15 cellular contexts compared by ENCODE assay signal in genomic region chr2:16215892-16216554, GRCh38.
"Had no signal": no experiment of that assay in that cellular context is flagged by ENCODE, and none has a peak within 500 bp of the region (broad histone marks: within the 10 kb centered on the region; RNA-seq: fewer than 3 reads in every experiment).

No MANE protein-coding gene starts in this region.

- H3K27me3 Mint-ChIP-seq: activated CD8-positive, alpha-beta memory T cell treated with anti-CD3 and anti-CD28 coated beads, Interleukin-2, amount 10 ng/mL, durations not matched to agents 7 days and 5 days; activated naive CD4-positive, alpha-beta T cell treated with anti-CD3 and anti-CD28 coated beads, Interleukin-2, amount 50 U/mL, for 24 hours; activated T-cell treated with anti-CD3 and anti-CD28 coated beads, Interleukin-2, amount 50 U/mL, for 24 hours; central memory CD8-positive, alpha-beta T cell; type B pancreatic cell had no signal

- H3K27me3 ChIP-seq: right lobe of liver had no signal

- H3K9me3 ChIP-seq: right lobe of liver had no signal

- H3K4me1 ChIP-seq: right lobe of liver had no signal

- ATAC-seq: activated CD4-positive, CD25-positive, alpha-beta regulatory T cell treated with anti-CD3 and anti-CD28 coated beads, Interleukin-2, amount 50 U/mL, for 24 hours; activated CD8-positive, alpha-beta memory T cell treated with anti-CD3 and anti-CD28 coated beads, Interleukin-2, amount 10 ng/mL, durations not matched to agents 7 days and 5 days; right lobe of liver had no signal

- H3K27ac ChIP-seq: epithelial cell of prostate, right lobe of liver had no signal

- H3K36me3 Mint-ChIP-seq: activated CD8-positive, alpha-beta memory T cell treated with anti-CD3 and anti-CD28 coated beads, Interleukin-2, amount 10 ng/mL, durations not matched to agents 7 days and 5 days; activated naive CD4-positive, alpha-beta T cell treated with anti-CD3 and anti-CD28 coated beads, Interleukin-2, amount 50 U/mL, for 24 hours; type B pancreatic cell had no signal

- H3K4me3 ChIP-seq: right lobe of liver had no signal

- H3K4me1 Mint-ChIP-seq: activated CD8-positive, alpha-beta memory T cell treated with anti-CD3 and anti-CD28 coated beads, Interleukin-2, amount 10 ng/mL, durations not matched to agents 7 days and 5 days; activated naive CD4-positive, alpha-beta T cell treated with anti-CD3 and anti-CD28 coated beads, Interleukin-2, amount 50 U/mL, for 24 hours; central memory CD8-positive, alpha-beta T cell had no signal

- H3K27ac Mint-ChIP-seq: activated CD8-positive, alpha-beta memory T cell treated with anti-CD3 and anti-CD28 coated beads, Interleukin-2, amount 10 ng/mL, durations not matched to agents 7 days and 5 days; activated naive CD4-positive, alpha-beta T cell treated with anti-CD3 and anti-CD28 coated beads, Interleukin-2, amount 50 U/mL, for 24 hours; activated T-cell treated with anti-CD3 and anti-CD28 coated beads, Interleukin-2, amount 50 U/mL, for 24 hours; nephron progenitor cell; type B pancreatic cell had no signal

- H3K4me3 Mint-ChIP-seq: activated CD8-positive, alpha-beta memory T cell treated with anti-CD3 and anti-CD28 coated beads, Interleukin-2, amount 10 ng/mL, durations not matched to agents 7 days and 5 days; activated naive CD4-positive, alpha-beta T cell treated with anti-CD3 and anti-CD28 coated beads, Interleukin-2, amount 50 U/mL, for 24 hours; activated T-cell treated with anti-CD3 and anti-CD28 coated beads, Interleukin-2, amount 50 U/mL, for 24 hours; central memory CD8-positive, alpha-beta T cell; nephron progenitor cell; type B pancreatic cell had no signal

- H3K36me3 ChIP-seq: right lobe of liver had no signal

- H3K9me3 Mint-ChIP-seq: activated naive CD4-positive, alpha-beta T cell treated with anti-CD3 and anti-CD28 coated beads, Interleukin-2, amount 50 U/mL, for 24 hours; activated T-cell treated with anti-CD3 and anti-CD28 coated beads, Interleukin-2, amount 50 U/mL, for 24 hours; type B pancreatic cell had no signal

- DNase-seq: activated CD4-positive, alpha-beta T cell treated with anti-CD3 and anti-CD28 coated beads, Interleukin-2, amount 50 U/mL, for 48 hours; activated CD8-positive, alpha-beta memory T cell treated with anti-CD3 and anti-CD28 coated beads, Interleukin-2, amount 10 ng/mL, durations not matched to agents 7 days and 5 days; activated effector memory CD4-positive, alpha-beta T cell treated with Interleukin-2 at 50 U/mL for 16 hours; activated T-cell treated with anti-CD3 and anti-CD28 coated beads, Interleukin-2, amount 50 U/mL, for 24 hours; cortex of kidney; effector CD8-positive, alpha-beta T cell; nephron progenitor cell; right lobe of liver; stimulated activated CD4-positive, alpha-beta T cell treated with anti-CD3 and anti-CD28 coated beads, Interleukin-12 subunit alpha, Interleukin-12 subunit beta, amount 100 ng/mL, for 4 hours; stimulated activated naive CD4-positive, alpha-beta T cell treated with Interleukin-2 at 50 U/mL for 16 hours had no signal
